ENCODE assay signal across 1 cellular context in genomic region chr2:205747827-205748386, GRCh38.
TF ChIP-seq lines count a peak whose summit lies in the region.

No MANE protein-coding gene starts in this region.

TF ChIP-seq in H1, 55 proteins besides CTCF, POLR2A, EP300 and RAD21 (continued from another document):
- TF ChIP-seq BACH1 (IDR thresholded peaks at IDR 0.05; ENCODE audit: low read length) (no peak), RNF2 (IDR thresholded peaks at IDR 0.05; ENCODE audit: borderline replicate concordance, low read depth, low read length, missing control alignments, poor library complexity, severe bottlenecking) (no peak), CEBPB (IDR thresholded peaks at IDR 0.05; ENCODE audit: low read depth, low read length) (no peak), USF2 (IDR thresholded peaks at IDR 0.05; ENCODE audit: low read length) (no peak), CBX8 (IDR thresholded peaks at IDR 0.05; ENCODE audit: borderline replicate concordance, low read depth, low read length) (no peak)
